Comparison of ENCODE assay signal across 8 cellular contexts in the genomic region with DNA sequence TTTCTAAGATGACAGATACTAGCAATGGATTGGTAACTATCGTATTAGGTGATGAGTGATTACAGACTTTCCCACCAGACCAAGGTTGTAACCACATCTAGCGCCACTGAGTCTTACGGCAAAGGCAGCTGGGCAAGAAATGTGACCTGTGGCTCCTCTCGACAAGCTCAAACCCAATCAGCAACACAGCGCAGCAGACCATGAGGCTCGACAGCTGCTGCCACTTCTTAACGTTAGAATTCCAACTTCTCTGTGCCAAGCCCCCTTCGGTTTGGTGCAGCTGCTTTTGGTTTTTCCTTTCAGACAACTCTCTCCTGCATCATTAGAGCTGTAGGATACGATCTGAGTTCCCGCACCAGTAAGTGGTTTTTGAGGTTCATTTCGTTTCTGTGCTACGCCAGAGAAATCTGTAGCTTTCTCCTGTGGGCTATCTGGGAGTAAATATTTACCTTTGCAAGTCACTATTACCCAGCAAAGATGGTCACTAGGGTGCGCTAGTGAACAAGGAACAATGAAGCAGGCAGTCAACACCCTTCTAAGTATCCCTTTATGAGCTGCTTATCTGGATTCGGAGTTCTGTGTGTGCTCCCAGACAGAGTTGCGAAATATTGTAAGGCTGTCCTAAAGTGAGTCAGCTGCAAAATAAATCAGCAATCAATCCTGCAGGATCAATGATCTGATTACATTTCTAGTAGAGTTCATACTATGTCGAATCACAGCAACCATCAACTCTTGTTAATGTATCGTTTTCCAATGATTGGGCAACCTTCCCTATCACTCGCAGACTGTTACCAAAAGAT.
DNase-seq lines count a peak whose midpoint lies in the region; ATAC-seq and TF ChIP-seq lines count a peak whose summit lies in the region.

No MANE protein-coding gene starts in this region.

- POLR2A ChIA-PET in Panc1 (lab: Charles Lee): no interaction called here

- no peaks in the 10 kb centered on the region for H3K9me3 ChIP-seq in ES-I3 (ENCODE audit: control insufficient read depth, insufficient read depth, low read length)
- no peaks in the 10 kb centered on the region for H3K9me3 ChIP-seq in Karpas-422 (ENCODE audit: low read length)
- H3K9me3 ChIP-seq in Panc1 (ENCODE audit: control insufficient read depth, insufficient read depth, low read depth, low read length): no peaks in the 10 kb centered on the region
- H3K9me3 ChIP-seq in adrenal gland (replicated peaks in 1 of 3): no peaks in the 10 kb centered on the region
- no peaks in the 10 kb centered on the region for H3K9me3 ChIP-seq in right atrium auricular region

- H3K36me3 ChIP-seq in ES-I3 (ENCODE audit: insufficient read depth, low read length) (no peaks in the 10 kb centered on the region), Karpas-422 (ENCODE audit: insufficient read depth, low read length) (no peaks in the 10 kb centered on the region), Panc1 (ENCODE audit: control insufficient read depth, insufficient read depth, low read length) (no peaks in the 10 kb centered on the region), adrenal gland (replicated peaks in 1 of 2) (no peaks in the 10 kb centered on the region), right atrium auricular region (no peaks in the 10 kb centered on the region)

- H3K27ac ChIP-seq in Karpas-422 (ENCODE audit: low read length) (no peak overlapping the region), Panc1 (ENCODE audit: low read length) (no peak overlapping the region), adrenal gland (no peak overlapping the region), right atrium auricular region (no peak overlapping the region)

- TF ChIP-seq POLR2A in adrenal gland (IDR thresholded peaks at IDR 0.05): no peak

- CTCF ChIA-PET in Panc1 (lab: Charles Lee): interaction anchor here (0.6 to 1.6 kb wide), 9 partner anchors 13 to 1022 kb away, joined by 3 to 21 read pairs (median 4); no protein-coding TSS in a partner anchor

- H3K9ac ChIP-seq in ES-I3 (ENCODE audit: low read depth, low read length): peak overlapping the region; percentile 42; the same call in 1 of the 2 replicates
- H3K9ac ChIP-seq in Karpas-422 (ENCODE audit: low read length): no peak overlapping the region

- TF ChIP-seq CTCF in Panc1 (IDR thresholded peaks at IDR 0.05) (peak; percentile 76), adrenal gland (IDR thresholded peaks at IDR 0.05) (peak; percentile 36 to 74 (median 68)), right atrium auricular region (IDR thresholded peaks at IDR 0.05) (peak; percentile 40 to 77)

- H3K79me2 ChIP-seq in Karpas-422 (ENCODE audit: low read length): no peaks in the 10 kb centered on the region

- H3K9me2 ChIP-seq in Karpas-422 (replicated peaks; ENCODE audit: insufficient read depth, low read length): no peaks in the 10 kb centered on the region

- H3K4me1 ChIP-seq in ES-I3 (ENCODE audit: insufficient read depth, low read length): peaks cover 23% of the 10 kb centered on the region
- peaks cover 3% of the 10 kb centered on the region for H3K4me1 ChIP-seq in Karpas-422 (ENCODE audit: low read length)
- 0 out of 2 replicates have a peak, but pooled peaks cover 2% of the 10 kb centered on the region for H3K4me1 ChIP-seq in Panc1 (ENCODE audit: control insufficient read depth, insufficient read depth, low read length)
- peaks cover 9 to 16% of the 10 kb centered on the region in 2 donors for H3K4me1 ChIP-seq in adrenal gland (replicated peaks in 1 of 2)
- peaks cover 0 to 12% of the 10 kb centered on the region in 2 donors for H3K4me1 ChIP-seq in right atrium auricular region

- H4K20me1 ChIP-seq in Karpas-422 (ENCODE audit: insufficient read depth, low read depth, low read length): no peaks in the 10 kb centered on the region

- no peak overlapping the region for H2AFZ ChIP-seq in Karpas-422 (ENCODE audit: low read length)

- H3K4me3 ChIP-seq in Karpas-422 (ENCODE audit: low read length) (no peak overlapping the region), Panc1 (ENCODE audit: low read depth in 2 of 2, low read length in 2 of 2) (peak overlapping the region in 1 of 2 experiments; percentile 39; a peak in 2 of 4 replicates), adrenal gland (peak overlapping the region in 1 of 4 donors; percentile 8), right atrium auricular region (peak overlapping the region in 1 of 2 donors; percentile 17)

- 12 to 15% (median 13%) methylated on average over 18 of the region's 18 CpGs for WGBS in adrenal gland, 4 donors

- in situ Hi-C loops in Panc1 (cut with HindIII; ENCODE audit: low pct_unique_long_range_greater_than_20kb, low sequenced_read_pairs): no loop called here

- DNase-seq in Karpas-422 (peak; percentile 92), Panc1 (ENCODE audit: low read depth, low spot score) (peak; percentile 65), adrenal gland (peak; percentile 84 to 95 (median 87)), right atrium auricular region (ENCODE audit: low spot score) (peak; percentile 82), putamen (ENCODE audit: low spot score) (peak; percentile 80)

- ATAC-seq in GM21717 (IDR thresholded peaks at IDR 0.05; ENCODE audit: unreplicated experiment): peak; percentile 64
- peak; percentile 96 for ATAC-seq in Panc1
- ATAC-seq in HG03045 (IDR thresholded peaks at IDR 0.05; ENCODE audit: unreplicated experiment): no peak

- no TSS peak for BruUV-seq in Panc1 (replicated peaks; lab: Mats Ljungman, UMichigan)

- H3K27me3 ChIP-seq in Karpas-422 (ENCODE audit: low read length) (no peaks in the 10 kb centered on the region; the same call in 1 of the 2 replicates), Panc1 (ENCODE audit: control insufficient read depth, insufficient read depth, low read length) (peaks cover 6% of the 10 kb centered on the region; the same call in 1 of the 2 replicates), adrenal gland (peaks cover 11% of the 10 kb centered on the region), right atrium auricular region (no peaks in the 10 kb centered on the region)

- intact Hi-C loops in Panc1 (cut with micrococcal nuclease; ENCODE audit: unreplicated experiment): loop anchor here (5.0 to 10.0 kb wide), 3 partner anchors 193 to 248 kb away; no protein-coding TSS in a partner anchor
- intact Hi-C loops in adrenal gland (cut with DNase I): loop anchor here in 1 of 2 donors (10.0 kb wide), 1 partner anchor 366 kb away; the partner anchor contains the start of gene PTPN21

- H3K4me2 ChIP-seq in Karpas-422 (ENCODE audit: low read depth, low read length, poor library complexity, severe bottlenecking): no peak overlapping the region
